ENCODE assay signal across 24 cellular contexts in genomic region chr1:31731049-31731565, GRCh38. TPM values are rescaled to one million over a fixed set of nuclear protein-coding genes. Genes with fewer than 3 reads are reported as not detected.
A peak's percentile ranks its signal among the peaks of the same experiment; 100 is the strongest.
DNase-seq lines count a peak whose midpoint lies in the region; ATAC-seq, FAIRE-seq and TF ChIP-seq lines count a peak whose summit lies in the region.
"Had no signal": no experiment of that assay in that cellular context is flagged by ENCODE, and none has a peak within 500 bp of the region (broad histone marks: within the 10 kb centered on the region; RNA-seq: fewer than 3 reads in every experiment).

No MANE protein-coding gene starts in this region.

- H3K27ac ChIP-seq in HepG2 (ENCODE audit: extremely low read length, insufficient read depth, low read length) (no peak overlapping the region), right lobe of liver (no peak overlapping the region), temporal lobe (ENCODE audit: low read depth, low read length) (peak overlapping the region; percentile 17)
- H3K27ac ChIP-seq: A549; BLaER1 treated with 17β-estradiol and CSF1 and Interleukin-3, amounts not matched to agents 10 nM and 100 nM had no signal

- POLR2A ChIA-PET in HepG2 (lab: Yijun Ruan, JAX): no interaction called here

- no peak for TF ChIP-seq RAD21 in HepG2 (CRISPR knock-in tag; IDR thresholded peaks at IDR 0.05)

- H3K4me1 Mint-ChIP-seq in chondrocyte (ENCODE audit: low read depth): no peaks in the 10 kb centered on the region
- H3K4me1 Mint-ChIP-seq: CD14-positive monocyte had no signal

- 30% methylated on average over 4 of the region's 12 CpGs for WGBS in HepG2 (ENCODE audit: low lambda C conversion rate)
- WGBS in right lobe of liver (ENCODE audit: insufficient coverage, low coverage, low lambda C conversion rate, missing lambda C conversion rate): 63% methylated on average over 2 of the region's 12 CpGs

- BruUV-seq in HepG2 (replicated peaks; lab: Mats Ljungman, UMichigan): no TSS peak

- peaks cover 6% of the 10 kb centered on the region for H3K36me3 Mint-ChIP-seq in chondrocyte (ENCODE audit: low read depth)
- H3K36me3 Mint-ChIP-seq: CD14-positive monocyte; CD8-positive, alpha-beta memory T cell had no signal

- H3K9me3 Mint-ChIP-seq in chondrocyte (ENCODE audit: low read depth): no peaks in the 10 kb centered on the region
- H3K9me3 Mint-ChIP-seq: CD14-positive monocyte; CD4-positive, alpha-beta T cell; CD8-positive, alpha-beta memory T cell; GM23338 had no signal

- no peak; the same call in 2 of the 3 replicates for ATAC-seq in HepG2
- ATAC-seq in right lobe of liver: no peak
- ATAC-seq in GM18873 (IDR thresholded peaks at IDR 0.05; ENCODE audit: low FRiP score, unreplicated experiment): no peak
- ATAC-seq: A549, GM12878, GM23338 had no signal

- in situ Hi-C loops in HepG2 (cut with HindIII; ENCODE audit: extremely low pct_ligation_motif_present, low pct_unique_long_range_greater_than_20kb): no loop called here

- FAIRE-seq in HepG2 (lab: Jason Lieb, UNC): no peak
- FAIRE-seq: A549, D721Med, GM12878, H54 had no signal

- intact Hi-C loops in HepG2 (cut with micrococcal nuclease; ENCODE audit: unreplicated experiment) (no loop called here), right lobe of liver (cut with DNase I) (no loop called here)

- no peak overlapping the region for H3K4me2 ChIP-seq in HepG2 (ENCODE audit: low read depth, low read length)
- H3K4me2 ChIP-seq: A549; BLaER1 treated with 17β-estradiol and CSF1 and Interleukin-3, amounts not matched to agents 10 nM and 100 nM; GM23338 had no signal

- H4K20me1 ChIP-seq in HepG2 (ENCODE audit: insufficient read depth, low read length): no peaks in the 10 kb centered on the region

- no peak for TF ChIP-seq EP300 in HepG2 (IDR thresholded peaks at IDR 0.05; ENCODE audit: low read depth in 2 of 2, low read length in 2 of 2)
- no peak for TF ChIP-seq EP300 in HepG2 (CRISPR knock-in tag; IDR thresholded peaks at IDR 0.05; ENCODE audit: borderline replicate concordance)

- TF ChIP-seq POLR2A in HepG2 (IDR thresholded peaks at IDR 0.05; ENCODE audit: insufficient read depth in 1 of 2, low read depth in 2 of 2, low read length in 2 of 2): no peak
- no peak for TF ChIP-seq POLR2A in right lobe of liver (IDR thresholded peaks at IDR 0.05)

- no peak overlapping the region for H3K9ac ChIP-seq in HepG2 (ENCODE audit: insufficient read depth, low read depth, low read length)
- H3K9ac ChIP-seq: BLaER1 treated with 17β-estradiol and CSF1 and Interleukin-3, amounts not matched to agents 10 nM and 100 nM had no signal

- no peak overlapping the region for H3K4me3 ChIP-seq in HepG2 (replicated peaks in 1 of 3; ENCODE audit: insufficient read depth in 1 of 3, low read depth in 2 of 3, low read length in 3 of 3)
- H3K4me3 ChIP-seq in right lobe of liver: no peak overlapping the region
- H3K4me3 ChIP-seq: A549; BLaER1 treated with 17β-estradiol and CSF1 and Interleukin-3, amounts not matched to agents 10 nM and 100 nM; GM12878; GM23338 had no signal

- no peaks in the 10 kb centered on the region for H3K27me3 Mint-ChIP-seq in chondrocyte (ENCODE audit: low read depth)
- H3K27me3 Mint-ChIP-seq: CD4-positive, alpha-beta T cell had no signal

- H3K4me3 Mint-ChIP-seq in chondrocyte (ENCODE audit: unreplicated experiment): no peak overlapping the region
- H3K4me3 Mint-ChIP-seq: CD14-positive monocyte; CD4-positive, alpha-beta T cell; CD8-positive, alpha-beta memory T cell; GM23338 had no signal

- H3K36me3 ChIP-seq in HepG2 (replicated peaks in 1 of 2; ENCODE audit: control insufficient read depth in 1 of 2, insufficient read depth in 2 of 2, low read length in 2 of 2): no peaks in the 10 kb centered on the region
- no peaks in the 10 kb centered on the region for H3K36me3 ChIP-seq in right lobe of liver
- H3K36me3 ChIP-seq: BE2C had no signal

- no peak for TF ChIP-seq CTCF in HepG2 (CRISPR knock-in tag; IDR thresholded peaks at IDR 0.05)
- TF ChIP-seq CTCF in right lobe of liver (IDR thresholded peaks at IDR 0.05): no peak
- TF ChIP-seq CTCF in chondrocyte (IDR thresholded peaks at IDR 0.05): no peak

- CTCF ChIA-PET in HepG2 (lab: Yijun Ruan, JAX; ENCODE audit: low intra/inter-chr PET ratio, low total read pairs): no interaction called here

- no peaks in the 10 kb centered on the region for H3K79me2 ChIP-seq in HepG2 (ENCODE audit: insufficient read depth, low read length)

- no peak for DNase-seq in HepG2 (ENCODE audit: low spot score)
- DNase-seq in right lobe of liver: no peak
- DNase-seq in chondrocyte (ENCODE audit: low spot score): peak; percentile 84
- DNase-seq in inferior parietal cortex (ENCODE audit: extremely low spot score): no peak
- DNase-seq: 8988T; ACHN; AML-193; BE2C; CD4-positive, alpha-beta T cell; CD8-positive, alpha-beta memory T cell; DMS 273 treated with DMSO at 0.1 percent for 48 hours; DMS79; EL; GDM1; HCEC 1CT had no signal

- H3K9me3 ChIP-seq in HepG2 (ENCODE audit: low read length) (no peaks in the 10 kb centered on the region), right lobe of liver (no peaks in the 10 kb centered on the region)
- H3K9me3 ChIP-seq: A549; BE2C; BLaER1 treated with 17β-estradiol and CSF1 and Interleukin-3, amounts not matched to agents 10 nM and 100 nM had no signal

- H3K27ac Mint-ChIP-seq in chondrocyte (ENCODE audit: unreplicated experiment): no peak overlapping the region
- H3K27ac Mint-ChIP-seq: CD4-positive, alpha-beta T cell; GM23338 had no signal

- H3K4me1 ChIP-seq in HepG2 (ENCODE audit: insufficient read depth, low read length): peaks cover 15% of the 10 kb centered on the region; the same call in 1 of the 2 replicates
- no peaks in the 10 kb centered on the region for H3K4me1 ChIP-seq in right lobe of liver
- H3K4me1 ChIP-seq: A549 had no signal

- peaks cover 9 to 66% of the 10 kb centered on the region in 2 experiments for H3K27me3 ChIP-seq in HepG2 (ENCODE audit: control insufficient read depth in 1 of 2, insufficient read depth in 2 of 2, low read length in 2 of 2)
- H3K27me3 ChIP-seq in right lobe of liver: no peaks in the 10 kb centered on the region
- H3K27me3 ChIP-seq: BE2C had no signal

- H2AFZ ChIP-seq in HepG2 (ENCODE audit: low read length): no peak overlapping the region
- H2AFZ ChIP-seq: GM23338 had no signal

TF ChIP-seq in HepG2, 621 proteins besides CTCF, POLR2A, EP300 and RAD21 (continues in another document):
- no peak for TF ChIP-seq MBD4 (IDR thresholded peaks at IDR 0.05; ENCODE audit: borderline replicate concordance, low read length)

RNA-seq across cellular contexts. Expression of gene COL16A1, which starts 27.3 kb away (rescaled TPM):
- total RNA-seq in HepG2 (2016; rRNA removed; fragmentation: Illumina TruSeq; extraction: Trizol) (2.0 and 12.2 TPM in 2 replicates), right lobe of liver (1 to 10 TPM in 5 of 6 experiments, under 1 TPM in 1; 0.73 to 3.5 (median 1.9) TPM), chondrocyte (230 to 272 TPM (median 262 TPM) in 3 replicates), temporal lobe (10.3 TPM)
- 0.61 and 0.62 TPM in 2 replicates for total RNA-seq in HepG2 (2016; cell fraction: cytosol; rRNA removed; fragmentation: Illumina TruSeq; extraction: Trizol; ENCODE audit: low read depth)
- total RNA-seq in HepG2 (2016; cell fraction: insoluble cytoplasmic fraction; rRNA removed; fragmentation: Illumina TruSeq; extraction: Trizol): 2.0 and 13.0 TPM in 2 replicates
- 0.76 and 1.1 TPM in 2 replicates for total RNA-seq in HepG2 (2016; cell fraction: membrane; rRNA removed; fragmentation: Illumina TruSeq; extraction: Trizol)
- total RNA-seq in HepG2 (2016; cell fraction: nucleus; rRNA removed; fragmentation: Illumina TruSeq; extraction: Trizol): 18.2 and 22.6 TPM in 2 replicates
- polyA plus RNA-seq in HepG2 (2011; rRNA removed): 4.3 and 5.1 TPM in 2 replicates
- polyA plus RNA-seq in HepG2 (2011; cell fraction: cytosol; rRNA removed): 0.54 and 0.85 TPM in 2 replicates
- 61.1 and 62.0 TPM in 2 replicates for polyA plus RNA-seq in HepG2 (2011; cell fraction: nucleus; rRNA removed)
- polyA plus RNA-seq in HepG2 (2012): 4.7 and 5.1 TPM in 2 replicates
- 0.29 and 0.41 TPM in 2 replicates for polyA plus RNA-seq in HepG2 (2016; cell fraction: cytosol; fragmentation: Illumina TruSeq; extraction: Trizol; ENCODE audit: low read depth)
- 1.5 and 2.3 TPM in 2 replicates for polyA plus RNA-seq in HepG2 (2016; cell fraction: insoluble cytoplasmic fraction; fragmentation: Illumina TruSeq; extraction: Trizol; ENCODE audit: low read depth)
- 0.43 and 0.78 TPM in 2 replicates for polyA plus RNA-seq in HepG2 (2016; cell fraction: membrane; fragmentation: Illumina TruSeq; extraction: Trizol; ENCODE audit: low read depth)
- polyA plus RNA-seq in HepG2 (2016; cell fraction: nucleus; fragmentation: Illumina TruSeq; extraction: Trizol; ENCODE audit: insufficient read depth, low read depth): 57.7 and 64.7 TPM in 2 replicates
- 1.4 and 4.1 TPM in 2 replicates for polyA minus RNA-seq in HepG2 (2011; rRNA and poly(A)+ RNA removed; ENCODE audit: low replicate concordance)
- 0.69 and 1.6 TPM in 2 replicates for polyA minus RNA-seq in HepG2 (2011; cell fraction: cytosol; rRNA and poly(A)+ RNA removed)
- 6.8 and 10.1 TPM in 2 replicates for polyA minus RNA-seq in HepG2 (2011; cell fraction: nucleus; rRNA and poly(A)+ RNA removed)
- total RNA-seq: CD4-positive, alpha-beta T cell had no signal
- polyA plus RNA-seq: CD14-positive monocyte; CD8-positive, alpha-beta memory T cell had no signal

RNA-seq across cellular contexts. Expression of gene ADGRB2, which starts 33.0 kb away (rescaled TPM):
- total RNA-seq in HepG2 (2016; rRNA removed; fragmentation: Illumina TruSeq; extraction: Trizol): 0.09 TPM in 1 of 2 replicates, not detected in the other
- not detected in 2 replicates for total RNA-seq in HepG2 (2016; cell fraction: cytosol; rRNA removed; fragmentation: Illumina TruSeq; extraction: Trizol; ENCODE audit: low read depth)
- total RNA-seq in HepG2 (2016; cell fraction: insoluble cytoplasmic fraction; rRNA removed; fragmentation: Illumina TruSeq; extraction: Trizol): 0.04 TPM in 1 of 2 replicates, not detected in the other
- total RNA-seq in HepG2 (2016; cell fraction: membrane; rRNA removed; fragmentation: Illumina TruSeq; extraction: Trizol): not detected in 2 replicates
- total RNA-seq in HepG2 (2016; cell fraction: nucleus; rRNA removed; fragmentation: Illumina TruSeq; extraction: Trizol): 0.09 TPM in 1 of 2 replicates, not detected in the other
- 0.03 TPM in 1 of 2 replicates, not detected in the other for polyA plus RNA-seq in HepG2 (2011; rRNA removed)
- 0.04 TPM in 1 of 2 replicates, not detected in the other for polyA plus RNA-seq in HepG2 (2011; cell fraction: cytosol; rRNA removed)
- polyA plus RNA-seq in HepG2 (2011; cell fraction: nucleus; rRNA removed): 0.14 and 0.31 TPM in 2 replicates
- polyA plus RNA-seq in HepG2 (2012): 0.07 TPM in 1 of 2 replicates, not detected in the other
- not detected in 2 replicates for polyA plus RNA-seq in HepG2 (2016; cell fraction: cytosol; fragmentation: Illumina TruSeq; extraction: Trizol; ENCODE audit: low read depth)
- polyA plus RNA-seq in HepG2 (2016; cell fraction: insoluble cytoplasmic fraction; fragmentation: Illumina TruSeq; extraction: Trizol; ENCODE audit: low read depth): not detected in 2 replicates
- polyA plus RNA-seq in HepG2 (2016; cell fraction: membrane; fragmentation: Illumina TruSeq; extraction: Trizol; ENCODE audit: low read depth): not detected in 2 replicates
- 0.29 TPM in 1 of 2 replicates, not detected in the other for polyA plus RNA-seq in HepG2 (2016; cell fraction: nucleus; fragmentation: Illumina TruSeq; extraction: Trizol; ENCODE audit: insufficient read depth, low read depth)
- polyA minus RNA-seq in HepG2 (2011; rRNA and poly(A)+ RNA removed; ENCODE audit: low replicate concordance): 2.1 TPM in 1 of 2 replicates, not detected in the other
- not detected in 2 replicates for polyA minus RNA-seq in HepG2 (2011; cell fraction: cytosol; rRNA and poly(A)+ RNA removed)
- not detected in 2 replicates for polyA minus RNA-seq in HepG2 (2011; cell fraction: nucleus; rRNA and poly(A)+ RNA removed)
- under 1 TPM in 2 of 6 experiments, not detected in 4; 0.06 TPM for total RNA-seq in right lobe of liver
- 11.9 to 20.4 TPM (median 12.2 TPM) in 3 replicates for total RNA-seq in chondrocyte
- total RNA-seq in temporal lobe: 60.2 TPM
- polyA plus RNA-seq: CD14-positive monocyte had no signal

Comparison
In these comparisons a context has a peak if more than half of its experiments do, and no peak if none do; other contexts are left out.
1. RNA of gene ADGRB2, which starts 33.0 kb away (total RNA-seq): 60.2 TPM in temporal lobe (single experiment) and 11.9 to 20.4 TPM in chondrocyte; 0.04 to 0.09 TPM in HepG2 and 0.06 TPM in right lobe of liver; every median in the first group is over 10 times any median in the second.